ENCODE assay signal across 17 cellular contexts in genomic region chr20:51221103-51221502, GRCh38.
"Had no signal": no experiment of that assay in that cellular context is flagged by ENCODE, and none has a peak within 500 bp of the region (broad histone marks: within the 10 kb centered on the region; RNA-seq: fewer than 3 reads in every experiment).

No MANE protein-coding gene starts in this region.

- H3K36me3 ChIP-seq: brain microvascular endothelial cell, gastrocnemius medialis, heart left ventricle, pancreas had no signal

- H3K9me3 Mint-ChIP-seq: activated naive CD4-positive, alpha-beta T cell treated with anti-CD3 and anti-CD28 coated beads, Interleukin-2, amount 50 U/mL, for 24 hours had no signal

- H3K27ac ChIP-seq: brain microvascular endothelial cell, gastrocnemius medialis, heart left ventricle, pancreas had no signal

- H3K27me3 ChIP-seq: brain microvascular endothelial cell had no signal

- H3K4me3 Mint-ChIP-seq: activated CD8-positive, alpha-beta memory T cell treated with anti-CD3 and anti-CD28 coated beads, Interleukin-2, amount 10 ng/mL, durations not matched to agents 7 days and 5 days; activated naive CD4-positive, alpha-beta T cell treated with anti-CD3 and anti-CD28 coated beads, Interleukin-2, amount 50 U/mL, for 24 hours; dendritic cell treated with granulocyte-macrophage colony-stimulating factor and Interleukin-4, amounts not matched to agents 40 ng/mL and 50 ng/mL, for 4 days had no signal

- H3K4me1 ChIP-seq: gastrocnemius medialis, pancreas had no signal

- H3K27ac Mint-ChIP-seq: activated CD4-positive, alpha-beta memory T cell treated with anti-CD3 and anti-CD28 coated beads for 36 hours; activated CD8-positive, alpha-beta memory T cell treated with anti-CD3 and anti-CD28 coated beads, Interleukin-2, amount 10 ng/mL, durations not matched to agents 7 days and 5 days; activated T-helper 2 cell treated with anti-CD3 and anti-CD28 coated beads, Interferon-gamma antibody, Interleukin-2, Interleukin-4, amounts not matched to agents 10 μg/mL and 5 μg/mL and 100 μg/mL, durations not matched to agents 14 hours and 24 hours and 36 hours; dendritic cell treated with granulocyte-macrophage colony-stimulating factor and Interleukin-4, amounts not matched to agents 40 ng/mL and 50 ng/mL, for 4 days had no signal

- H3K36me3 Mint-ChIP-seq: activated CD4-positive, alpha-beta memory T cell treated with anti-CD3 and anti-CD28 coated beads for 36 hours; activated CD8-positive, alpha-beta memory T cell treated with anti-CD3 and anti-CD28 coated beads, Interleukin-2, amount 10 ng/mL, durations not matched to agents 7 days and 5 days had no signal

- H3K4me3 ChIP-seq: gastrocnemius medialis, heart left ventricle, lung, pancreas had no signal

- DNase-seq: activated CD4-positive, alpha-beta T cell treated with anti-CD3 and anti-CD28 coated beads for 1 hour; activated CD8-positive, alpha-beta memory T cell treated with anti-CD3 and anti-CD28 coated beads, Interleukin-2, amount 10 ng/mL, durations not matched to agents 7 days and 5 days; activated T-cell treated with anti-CD3 and anti-CD28 coated beads, Interleukin-2, amount 50 U/mL, for 1 hour; brain microvascular endothelial cell; cerebellar nuclear complex; effector memory CD4-positive, alpha-beta T cell; gastrocnemius medialis; heart left ventricle; left cardiac atrium; midbrain; stimulated activated CD4-positive, alpha-beta T cell treated with anti-CD3 and anti-CD28 coated beads, Interleukin-1b, Interleukin-23, amount 100 ng/mL, for 48 hours had no signal

- H3K9me3 ChIP-seq: pancreas had no signal

- ATAC-seq: activated CD8-positive, alpha-beta memory T cell treated with anti-CD3 and anti-CD28 coated beads, Interleukin-2, amount 10 ng/mL, durations not matched to agents 7 days and 5 days; gastrocnemius medialis; left cardiac atrium; pancreas had no signal
